Comparison of ENCODE assay signal across 1 cellular context in the genomic region with DNA sequence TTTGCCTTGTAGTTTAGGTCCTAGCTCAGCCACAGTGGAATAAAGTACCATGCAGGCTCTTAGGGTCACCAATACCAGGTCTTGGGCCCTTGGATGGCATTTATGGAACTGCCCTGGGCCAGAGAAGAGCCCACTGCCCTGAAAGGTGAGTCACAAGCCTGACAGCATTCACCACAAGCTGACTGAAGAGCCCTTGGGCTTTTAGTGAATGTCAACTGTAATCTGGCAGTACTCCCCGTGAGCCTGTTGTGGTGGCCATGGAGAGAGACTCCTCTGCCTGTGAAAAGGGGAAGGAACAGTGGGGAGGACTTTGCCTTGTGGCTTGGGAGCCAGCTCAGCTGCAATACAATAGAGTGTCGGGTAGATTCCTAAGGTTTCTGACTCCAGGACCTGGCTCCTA.
TF ChIP-seq lines count a peak whose summit lies in the region.

No MANE protein-coding gene starts in this region.

TF ChIP-seq in SK-N-SH, 30 proteins besides CTCF, POLR2A, EP300 and RAD21 (continued from another document):
- TF ChIP-seq, protein P1, sequence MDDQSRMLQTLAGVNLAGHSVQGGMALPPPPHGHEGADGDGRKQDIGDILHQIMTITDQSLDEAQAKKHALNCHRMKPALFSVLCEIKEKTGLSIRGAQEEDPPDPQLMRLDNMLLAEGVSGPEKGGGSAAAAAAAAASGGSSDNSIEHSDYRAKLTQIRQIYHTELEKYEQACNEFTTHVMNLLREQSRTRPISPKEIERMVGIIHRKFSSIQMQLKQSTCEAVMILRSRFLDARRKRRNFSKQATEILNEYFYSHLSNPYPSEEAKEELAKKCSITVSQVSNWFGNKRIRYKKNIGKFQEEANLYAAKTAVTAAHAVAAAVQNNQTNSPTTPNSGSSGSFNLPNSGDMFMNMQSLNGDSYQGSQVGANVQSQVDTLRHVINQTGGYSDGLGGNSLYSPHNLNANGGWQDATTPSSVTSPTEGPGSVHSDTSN (IDR thresholded peaks at IDR 0.05) = no peak
